ENCODE assay signal across 10 cellular contexts in the genomic region with DNA sequence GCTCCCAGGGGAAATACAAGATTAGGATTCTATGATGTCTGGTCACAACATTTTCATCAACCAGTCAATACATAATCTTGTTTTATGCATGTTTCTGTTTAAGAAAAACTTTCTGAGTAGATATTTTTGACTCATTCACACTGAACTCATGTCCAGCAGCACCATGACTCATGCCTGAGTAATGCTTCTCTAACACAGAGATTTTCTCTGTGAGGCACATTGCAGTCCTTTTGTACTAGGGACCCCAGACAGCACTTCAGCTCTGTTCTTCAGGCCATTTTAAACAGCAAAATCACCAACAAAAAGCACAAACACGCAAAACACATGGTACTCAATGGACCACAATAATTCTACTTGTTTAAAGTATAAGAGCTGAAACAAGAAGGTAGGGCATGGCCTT.
A peak's percentile ranks its signal among the peaks of the same experiment; 100 is the strongest.
DNase-seq lines count a peak whose midpoint lies in the region; ATAC-seq and TF ChIP-seq lines count a peak whose summit lies in the region.
"Had no signal": no experiment of that assay in that cellular context is flagged by ENCODE, and none has a peak within 500 bp of the region (broad histone marks: within the 10 kb centered on the region; RNA-seq: fewer than 3 reads in every experiment).

No MANE protein-coding gene starts in this region.

- DNase-seq in GM03348 (ENCODE audit: low spot score) (peak; percentile 40), SJCRH30 (peak; percentile 53 to 64), fibroblast of mammary gland (ENCODE audit: low read depth) (peak; percentile 91), pulmonary artery endothelial cell (ENCODE audit: low read depth, low spot score) (peak; percentile 15), NCI-H1092 treated with DMSO at 0.1 percent for 48 hours (lab: John Stamatoyannopoulos, UW) (no peak), mucosa of descending colon (no peak), coronary artery (ENCODE audit: low spot score) (no peak)
- DNase-seq in activated T-cell treated with anti-CD3 and anti-CD28 coated beads, Interleukin-2, amount 50 U/mL, for 4 hours, result no peak
- DNase-seq: stimulated activated CD4-positive, alpha-beta T cell treated with anti-CD3 and anti-CD28 coated beads, Interleukin-4, amount 100 ng/mL, for 4 hours; T1000 had no signal

- H3K4me3 ChIP-seq in SJCRH30 (no peak overlapping the region), fibroblast of mammary gland (ENCODE audit: control insufficient read depth, low read depth, low read length) (no peak overlapping the region), mucosa of descending colon (no peak overlapping the region), coronary artery (no peak overlapping the region)

- intact Hi-C loops in mucosa of descending colon (cut with DNase I, micrococcal nuclease), result no loop called here

- no peak overlapping the region for H3K4me3 Mint-ChIP-seq in activated T-cell treated with anti-CD3 and anti-CD28 coated beads, Interleukin-2, amount 50 U/mL, for 4 hours

- H3K4me1 ChIP-seq in SJCRH30 (peaks cover 17% of the 10 kb centered on the region), mucosa of descending colon (ENCODE audit: low read depth) (no peaks in the 10 kb centered on the region)

- H3K9me3 ChIP-seq in SJCRH30 (replicated peaks) (no peaks in the 10 kb centered on the region; the same call in 1 of the 2 replicates), mucosa of descending colon (no peaks in the 10 kb centered on the region)

- H3K27ac ChIP-seq in SJCRH30 (peak overlapping the region; percentile 71), coronary artery (peak overlapping the region in 1 of 2 donors; percentile 65)

- no peaks in the 10 kb centered on the region for H3K4me1 Mint-ChIP-seq in activated T-cell treated with anti-CD3 and anti-CD28 coated beads, Interleukin-2, amount 50 U/mL, for 4 hours (ENCODE audit: low read depth)

- no peak for TF ChIP-seq CTCF in fibroblast of mammary gland (conservative IDR thresholded peaks at IDR 0.05; ENCODE audit: control insufficient read depth, insufficient read depth, low read depth, low read length)
- no peak for TF ChIP-seq CTCF in mucosa of descending colon (IDR thresholded peaks at IDR 0.05)
- no peak for TF ChIP-seq CTCF in coronary artery (IDR thresholded peaks at IDR 0.05)

- H3K9me3 Mint-ChIP-seq in activated T-cell treated with anti-CD3 and anti-CD28 coated beads, Interleukin-2, amount 50 U/mL, for 4 hours, result peaks cover 11% of the 10 kb centered on the region

- H3K27me3 Mint-ChIP-seq in activated T-cell treated with anti-CD3 and anti-CD28 coated beads, Interleukin-2, amount 50 U/mL, for 4 hours (ENCODE audit: low read depth), result no peaks in the 10 kb centered on the region

- no peak for ATAC-seq in mucosa of descending colon
- ATAC-seq in activated T-cell treated with anti-CD3 and anti-CD28 coated beads, Interleukin-2, amount 50 U/mL, for 4 hours, result no peak

- no peaks in the 10 kb centered on the region for H3K36me3 Mint-ChIP-seq in activated T-cell treated with anti-CD3 and anti-CD28 coated beads, Interleukin-2, amount 50 U/mL, for 4 hours (ENCODE audit: insufficient read depth)

- H3K27me3 ChIP-seq in SJCRH30, result no peaks in the 10 kb centered on the region

- H3K36me3 ChIP-seq in SJCRH30 (no peaks in the 10 kb centered on the region), mucosa of descending colon (ENCODE audit: low read depth) (no peaks in the 10 kb centered on the region)

Comparison
In these comparisons a context has a peak if more than half of its experiments do, and no peak if none do; other contexts are left out.
1. DNase-seq: peak in GM03348 (single experiment), SJCRH30 (2 of 2), fibroblast of mammary gland (single experiment) and pulmonary artery endothelial cell (single experiment); none in NCI-H1092 treated with DMSO at 0.1 percent for 48 hours (single experiment), mucosa of descending colon (0 of 3), coronary artery (single experiment) and activated T-cell treated with anti-CD3 and anti-CD28 coated beads, Interleukin-2, amount 50 U/mL, for 4 hours (single experiment).